Comparison of ENCODE assay signal across 1 cellular context in genomic region chr17:49026447-49026846, GRCh38.
TF ChIP-seq lines count a peak whose summit lies in the region.

No MANE protein-coding gene starts in this region.

TF ChIP-seq in HepG2, 621 proteins besides CTCF, POLR2A, EP300 and RAD21:
- peak; percentile 71; the same call in 1 of the 2 replicates for TF ChIP-seq ZNF710 (CRISPR knock-in tag; IDR thresholded peaks at IDR 0.05; ENCODE audit: borderline replicate concordance)
- TF ChIP-seq CEBPB (IDR thresholded peaks at IDR 0.05; ENCODE audit: borderline replicate concordance, low read depth, low read length), result peak; percentile 12; the same call in 1 of the 2 replicates
- 0 out of 2 replicates have a peak, but pooled peaks have one; percentile 9 for TF ChIP-seq ETV5 (CRISPR knock-in tag; IDR thresholded peaks at IDR 0.05; ENCODE audit: borderline replicate concordance)
- TF ChIP-seq, protein P1, sequence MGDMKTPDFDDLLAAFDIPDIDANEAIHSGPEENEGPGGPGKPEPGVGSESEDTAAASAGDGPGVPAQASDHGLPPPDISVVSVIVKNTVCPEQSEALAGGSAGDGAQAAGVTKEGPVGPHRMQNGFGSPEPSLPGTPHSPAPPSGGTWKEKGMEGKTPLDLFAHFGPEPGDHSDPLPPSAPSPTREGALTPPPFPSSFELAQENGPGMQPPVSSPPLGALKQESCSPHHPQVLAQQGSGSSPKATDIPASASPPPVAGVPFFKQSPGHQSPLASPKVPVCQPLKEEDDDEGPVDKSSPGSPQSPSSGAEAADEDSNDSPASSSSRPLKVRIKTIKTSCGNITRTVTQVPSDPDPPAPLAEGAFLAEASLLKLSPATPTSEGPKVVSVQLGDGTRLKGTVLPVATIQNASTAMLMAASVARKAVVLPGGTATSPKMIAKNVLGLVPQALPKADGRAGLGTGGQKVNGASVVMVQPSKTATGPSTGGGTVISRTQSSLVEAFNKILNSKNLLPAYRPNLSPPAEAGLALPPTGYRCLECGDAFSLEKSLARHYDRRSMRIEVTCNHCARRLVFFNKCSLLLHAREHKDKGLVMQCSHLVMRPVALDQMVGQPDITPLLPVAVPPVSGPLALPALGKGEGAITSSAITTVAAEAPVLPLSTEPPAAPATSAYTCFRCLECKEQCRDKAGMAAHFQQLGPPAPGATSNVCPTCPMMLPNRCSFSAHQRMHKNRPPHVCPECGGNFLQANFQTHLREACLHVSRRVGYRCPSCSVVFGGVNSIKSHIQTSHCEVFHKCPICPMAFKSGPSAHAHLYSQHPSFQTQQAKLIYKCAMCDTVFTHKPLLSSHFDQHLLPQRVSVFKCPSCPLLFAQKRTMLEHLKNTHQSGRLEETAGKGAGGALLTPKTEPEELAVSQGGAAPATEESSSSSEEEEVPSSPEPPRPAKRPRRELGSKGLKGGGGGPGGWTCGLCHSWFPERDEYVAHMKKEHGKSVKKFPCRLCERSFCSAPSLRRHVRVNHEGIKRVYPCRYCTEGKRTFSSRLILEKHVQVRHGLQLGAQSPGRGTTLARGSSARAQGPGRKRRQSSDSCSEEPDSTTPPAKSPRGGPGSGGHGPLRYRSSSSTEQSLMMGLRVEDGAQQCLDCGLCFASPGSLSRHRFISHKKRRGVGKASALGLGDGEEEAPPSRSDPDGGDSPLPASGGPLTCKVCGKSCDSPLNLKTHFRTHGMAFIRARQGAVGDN (CRISPR knock-in tag; IDR thresholded peaks at IDR 0.05), result 0 out of 2 replicates have a peak, but pooled peaks have one; percentile 13
